In the genomic region with DNA sequence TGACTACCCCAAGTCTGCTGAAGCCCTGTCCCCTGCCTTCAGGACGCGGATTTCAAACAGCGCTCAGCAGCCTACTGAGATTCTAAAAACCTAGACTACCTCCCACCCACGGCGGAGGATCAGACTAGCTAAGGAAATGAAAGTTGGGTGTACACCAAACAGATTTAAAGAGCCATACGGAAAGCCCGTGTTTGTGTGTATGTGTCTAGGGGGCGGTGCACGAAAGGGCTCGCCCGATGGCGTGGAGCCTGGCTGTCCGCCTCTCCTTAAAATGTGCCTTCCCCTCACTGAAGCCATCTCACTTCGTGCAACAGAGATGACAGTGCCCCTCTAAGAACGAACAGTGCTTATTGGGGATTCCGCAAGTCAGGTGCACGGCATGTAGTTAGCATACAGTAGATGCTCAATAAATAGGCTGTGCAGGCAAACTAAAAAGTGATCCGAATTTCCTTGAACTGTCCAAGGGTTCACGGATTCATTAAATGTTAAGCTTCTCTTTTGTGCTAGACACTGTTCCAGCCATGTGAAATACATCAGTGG, we compare ENCODE assay signal across 1 cellular context.
TF ChIP-seq lines count a peak whose summit lies in the region.

No MANE protein-coding gene starts in this region.

TF ChIP-seq in HCT116, 20 proteins besides CTCF, POLR2A, EP300 and RAD21:
- TF ChIP-seq EZH2phosphoT487 (IDR thresholded peaks at IDR 0.05; ENCODE audit: borderline replicate concordance): no peak
- no peak for TF ChIP-seq ATF3 (IDR thresholded peaks at IDR 0.05)
- no peak for TF ChIP-seq SP1 (IDR thresholded peaks at IDR 0.05; ENCODE audit: low read depth)
- TF ChIP-seq, protein P1, sequence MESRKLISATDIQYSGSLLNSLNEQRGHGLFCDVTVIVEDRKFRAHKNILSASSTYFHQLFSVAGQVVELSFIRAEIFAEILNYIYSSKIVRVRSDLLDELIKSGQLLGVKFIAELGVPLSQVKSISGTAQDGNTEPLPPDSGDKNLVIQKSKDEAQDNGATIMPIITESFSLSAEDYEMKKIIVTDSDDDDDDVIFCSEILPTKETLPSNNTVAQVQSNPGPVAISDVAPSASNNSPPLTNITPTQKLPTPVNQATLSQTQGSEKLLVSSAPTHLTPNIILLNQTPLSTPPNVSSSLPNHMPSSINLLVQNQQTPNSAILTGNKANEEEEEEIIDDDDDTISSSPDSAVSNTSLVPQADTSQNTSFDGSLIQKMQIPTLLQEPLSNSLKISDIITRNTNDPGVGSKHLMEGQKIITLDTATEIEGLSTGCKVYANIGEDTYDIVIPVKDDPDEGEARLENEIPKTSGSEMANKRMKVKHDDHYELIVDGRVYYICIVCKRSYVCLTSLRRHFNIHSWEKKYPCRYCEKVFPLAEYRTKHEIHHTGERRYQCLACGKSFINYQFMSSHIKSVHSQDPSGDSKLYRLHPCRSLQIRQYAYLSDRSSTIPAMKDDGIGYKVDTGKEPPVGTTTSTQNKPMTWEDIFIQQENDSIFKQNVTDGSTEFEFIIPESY (IDR thresholded peaks at IDR 0.05; ENCODE audit: extremely low read depth, insufficient replicate concordance, low read length): no peak
- no peak; the same call in 1 of the 2 replicates for TF ChIP-seq SIN3A (IDR thresholded peaks at IDR 0.05; ENCODE audit: low read depth)
TF ChIP-seq in HCT116: peak in this region for 0.
